25 cellular contexts compared by ENCODE assay signal in genomic region chr11:57436031-57436430, GRCh38. TPM values are rescaled to one million over a fixed set of nuclear protein-coding genes. Genes with fewer than 3 reads are reported as not detected.
DNase-seq lines count a peak whose midpoint lies in the region; ATAC-seq, FAIRE-seq and TF ChIP-seq lines count a peak whose summit lies in the region.
"Had no signal": no experiment of that assay in that cellular context is flagged by ENCODE, and none has a peak within 500 bp of the region (broad histone marks: within the 10 kb centered on the region; RNA-seq: fewer than 3 reads in every experiment).

No MANE protein-coding gene starts in this region.

- POLR2A ChIA-PET in HepG2 (lab: Yijun Ruan, JAX): no interaction called here

- no TSS peak for BruUV-seq in HepG2 (replicated peaks; lab: Mats Ljungman, UMichigan)

- intact Hi-C loops in HepG2 (cut with micrococcal nuclease; ENCODE audit: unreplicated experiment): no loop called here
- intact Hi-C loops in esophagus squamous epithelium (cut with DNase I): no loop called here
- intact Hi-C loops in esophagus muscularis mucosa (cut with DNase I): no loop called here

- H3K9me3 ChIP-seq in liver (ENCODE audit: control insufficient read depth in 4 of 4, low read length in 3 of 4) (no peaks in the 10 kb centered on the region), HepG2 (ENCODE audit: low read length) (no peaks in the 10 kb centered on the region), esophagus squamous epithelium (no peaks in the 10 kb centered on the region), esophagus muscularis mucosa (no peaks in the 10 kb centered on the region)

- H3K36me3 ChIP-seq in liver (ENCODE audit: control insufficient read depth in 4 of 4, insufficient read depth in 3 of 4, low read depth in 1 of 4, low read length in 3 of 4): no peaks in the 10 kb centered on the region
- no peaks in the 10 kb centered on the region for H3K36me3 ChIP-seq in HepG2 (replicated peaks in 1 of 2; ENCODE audit: control insufficient read depth in 1 of 2, insufficient read depth in 2 of 2, low read length in 2 of 2)
- no peaks in the 10 kb centered on the region for H3K36me3 ChIP-seq in esophagus squamous epithelium
- H3K36me3 ChIP-seq in esophagus muscularis mucosa: no peaks in the 10 kb centered on the region

- H3K79me2 ChIP-seq in HepG2 (ENCODE audit: insufficient read depth, low read length): no peaks in the 10 kb centered on the region

- no peak overlapping the region for H2AFZ ChIP-seq in HepG2 (ENCODE audit: low read length)
- H2AFZ ChIP-seq: GM23248 had no signal

- FAIRE-seq in HepG2 (lab: Jason Lieb, UNC): no peak
- FAIRE-seq: GM12891, GM18507, H1 had no signal

- 94% methylated on average over 7 of the region's 7 CpGs for WGBS in liver
- 89% methylated on average over 7 of the region's 7 CpGs for WGBS in HepG2 (ENCODE audit: low lambda C conversion rate)
- WGBS in esophagus squamous epithelium, 2 donors: 58 to 66% methylated on average over 7 of the region's 7 CpGs
- 96% methylated on average over 7 of the region's 7 CpGs for WGBS in esophagus muscularis mucosa

- H3K4me3 ChIP-seq in liver (ENCODE audit: low read depth in 1 of 3, low read length in 3 of 3) (no peak overlapping the region), HepG2 (replicated peaks in 1 of 3; ENCODE audit: insufficient read depth in 1 of 3, low read depth in 2 of 3, low read length in 3 of 3) (no peak overlapping the region), esophagus squamous epithelium (no peak overlapping the region), esophagus muscularis mucosa (no peak overlapping the region)
- H3K4me3 ChIP-seq: GM23248 had no signal

- H3K9ac ChIP-seq in liver (ENCODE audit: low read depth in 1 of 2, low read length in 2 of 2) (no peak overlapping the region), HepG2 (ENCODE audit: insufficient read depth, low read depth, low read length) (no peak overlapping the region)
- H3K9ac ChIP-seq: GM23248 had no signal

- H3K4me2 ChIP-seq in HepG2 (ENCODE audit: low read depth, low read length): no peak overlapping the region

- no peak for TF ChIP-seq CTCF in liver (IDR thresholded peaks at IDR 0.05; ENCODE audit: low read depth, low read length, missing input control)
- no peak for TF ChIP-seq CTCF in HepG2 (CRISPR knock-in tag; IDR thresholded peaks at IDR 0.05)
- no peak for TF ChIP-seq CTCF in esophagus squamous epithelium (IDR thresholded peaks at IDR 0.05)
- TF ChIP-seq CTCF in esophagus muscularis mucosa (IDR thresholded peaks at IDR 0.05): no peak

- CTCF ChIA-PET in HepG2 (lab: Yijun Ruan, JAX; ENCODE audit: low intra/inter-chr PET ratio, low total read pairs): no interaction called here

- H3K4me1 ChIP-seq in liver (ENCODE audit: control insufficient read depth in 4 of 4, insufficient read depth in 4 of 4, low read length in 3 of 4) (peaks cover 14 to 56% (median 30%) of the 10 kb centered on the region in 4 donors), HepG2 (ENCODE audit: insufficient read depth, low read length) (peaks cover 76% of the 10 kb centered on the region), esophagus squamous epithelium (peaks cover 13 to 54% (median 37%) of the 10 kb centered on the region in 3 donors), esophagus muscularis mucosa (peaks cover 3 to 39% (median 32%) of the 10 kb centered on the region in 4 donors)

- no peak for TF ChIP-seq POLR2A in HepG2 (IDR thresholded peaks at IDR 0.05; ENCODE audit: insufficient read depth in 1 of 2, low read depth in 2 of 2, low read length in 2 of 2)
- TF ChIP-seq POLR2A in esophagus squamous epithelium (IDR thresholded peaks at IDR 0.05): no peak
- TF ChIP-seq POLR2A in esophagus muscularis mucosa (IDR thresholded peaks at IDR 0.05; ENCODE audit: low read depth): no peak

- H3K27ac ChIP-seq in liver (ENCODE audit: low read depth in 1 of 2, low read length in 2 of 2): peak overlapping the region; percentile 61
- no peak overlapping the region for H3K27ac ChIP-seq in HepG2 (ENCODE audit: extremely low read length, insufficient read depth, low read length)
- H3K27ac ChIP-seq in esophagus squamous epithelium: peak overlapping the region in 3 of 4 donors; percentile 67 to 82 (median 81)
- no peak overlapping the region for H3K27ac ChIP-seq in esophagus muscularis mucosa (replicated peaks in 1 of 4)
- H3K27ac ChIP-seq: GM23248 had no signal

- in situ Hi-C loops in HepG2 (cut with HindIII; ENCODE audit: extremely low pct_ligation_motif_present, low pct_unique_long_range_greater_than_20kb): no loop called here

- no peak for TF ChIP-seq RAD21 in liver (IDR thresholded peaks at IDR 0.05)
- no peak for TF ChIP-seq RAD21 in HepG2 (CRISPR knock-in tag; IDR thresholded peaks at IDR 0.05)

- H3K27me3 ChIP-seq in liver (ENCODE audit: control insufficient read depth in 4 of 4, insufficient read depth in 4 of 4, low read length in 3 of 4): no peaks in the 10 kb centered on the region
- no peaks in the 10 kb centered on the region for H3K27me3 ChIP-seq in HepG2 (ENCODE audit: control insufficient read depth in 1 of 2, insufficient read depth in 2 of 2, low read length in 2 of 2)
- no peaks in the 10 kb centered on the region for H3K27me3 ChIP-seq in esophagus squamous epithelium
- no peaks in the 10 kb centered on the region for H3K27me3 ChIP-seq in esophagus muscularis mucosa

- no peak for DNase-seq in HepG2 (ENCODE audit: low spot score)
- DNase-seq in esophagus squamous epithelium (lab: John Stamatoyannopoulos, UW): no peak
- peak; percentile 37 for DNase-seq in mesenteric fat pad (ENCODE audit: low spot score)
- DNase-seq in amygdala (lab: John Stamatoyannopoulos, UW): no peak
- DNase-seq in esophagus muscularis mucosa (ENCODE audit: extremely low spot score): no peak
- DNase-seq: 8988T; C1 segment of cervical spinal cord; Calu3; CD4-positive, alpha-beta memory T cell; COR-L47; DMS53; DMS79 treated with DMSO at 0.1 percent for 48 hours; GF-D8; GM23248; H7; HCEC 1CT had no signal

- no peaks in the 10 kb centered on the region for H4K20me1 ChIP-seq in HepG2 (ENCODE audit: insufficient read depth, low read length)

- ATAC-seq in HepG2 (no peak), GM19328 (IDR thresholded peaks at IDR 0.05; ENCODE audit: unreplicated experiment) (no peak)

- TF ChIP-seq EP300 in HepG2 (IDR thresholded peaks at IDR 0.05; ENCODE audit: low read depth in 2 of 2, low read length in 2 of 2): no peak
- TF ChIP-seq EP300 in HepG2 (CRISPR knock-in tag; IDR thresholded peaks at IDR 0.05; ENCODE audit: borderline replicate concordance): no peak
- TF ChIP-seq EP300 in esophagus muscularis mucosa (IDR thresholded peaks at IDR 0.05): no peak

RNA-seq across cellular contexts. Expression of gene SLC43A3, which starts 9.1 kb away (rescaled TPM):
- total RNA-seq in liver: 100 to 1,000 TPM in 1 of 2 donors, 10 to 100 TPM in 1; 47.2 to 106 TPM
- 100 to 1,000 TPM in 1 of 2 donors, 10 to 100 TPM in 1; 80.2 to 152 TPM for polyA plus RNA-seq in liver
- total RNA-seq in HepG2 (2016; rRNA removed; fragmentation: Illumina TruSeq; extraction: Trizol): not detected in 2 replicates
- not detected in 2 replicates for total RNA-seq in HepG2 (2016; cell fraction: cytosol; rRNA removed; fragmentation: Illumina TruSeq; extraction: Trizol; ENCODE audit: low read depth)
- total RNA-seq in HepG2 (2016; cell fraction: insoluble cytoplasmic fraction; rRNA removed; fragmentation: Illumina TruSeq; extraction: Trizol): not detected in 2 replicates
- total RNA-seq in HepG2 (2016; cell fraction: membrane; rRNA removed; fragmentation: Illumina TruSeq; extraction: Trizol): not detected in 2 replicates
- 0.31 TPM in 1 of 2 replicates, not detected in the other for total RNA-seq in HepG2 (2016; cell fraction: nucleus; rRNA removed; fragmentation: Illumina TruSeq; extraction: Trizol)
- 2.6 and 4.2 TPM in 2 replicates for polyA plus RNA-seq in HepG2 (2011; rRNA removed)
- 1.4 and 3.7 TPM in 2 replicates for polyA plus RNA-seq in HepG2 (2011; cell fraction: cytosol; rRNA removed)
- 3.4 and 4.2 TPM in 2 replicates for polyA plus RNA-seq in HepG2 (2011; cell fraction: nucleus; rRNA removed)
- 1.4 and 2.2 TPM in 2 replicates for polyA plus RNA-seq in HepG2 (2012)
- polyA plus RNA-seq in HepG2 (2016; cell fraction: cytosol; fragmentation: Illumina TruSeq; extraction: Trizol; ENCODE audit: low read depth): not detected in 2 replicates
- not detected in 2 replicates for polyA plus RNA-seq in HepG2 (2016; cell fraction: insoluble cytoplasmic fraction; fragmentation: Illumina TruSeq; extraction: Trizol; ENCODE audit: low read depth)
- not detected in 2 replicates for polyA plus RNA-seq in HepG2 (2016; cell fraction: membrane; fragmentation: Illumina TruSeq; extraction: Trizol; ENCODE audit: low read depth)
- polyA plus RNA-seq in HepG2 (2016; cell fraction: nucleus; fragmentation: Illumina TruSeq; extraction: Trizol; ENCODE audit: insufficient read depth, low read depth): not detected in 2 replicates
- polyA minus RNA-seq in HepG2 (2011; rRNA and poly(A)+ RNA removed; ENCODE audit: low replicate concordance): 1.7 and 3.0 TPM in 2 replicates
- polyA minus RNA-seq in HepG2 (2011; cell fraction: cytosol; rRNA and poly(A)+ RNA removed): 2.6 TPM in 1 of 2 replicates, not detected in the other
- 1.4 and 2.9 TPM in 2 replicates for polyA minus RNA-seq in HepG2 (2011; cell fraction: nucleus; rRNA and poly(A)+ RNA removed)
- total RNA-seq in esophagus squamous epithelium: 10 to 100 TPM; 54.1 to 90.9 (median 75.6) TPM
- total RNA-seq in mesenteric fat pad: 95.1 TPM
- 10 to 100 TPM; 26.6 to 90.4 (median 77.0) TPM for total RNA-seq in esophagus muscularis mucosa
- total RNA-seq: G401 had no signal

RNA-seq across cellular contexts. Expression of gene RTN4RL2, which starts 24.3 kb away (rescaled TPM):
- total RNA-seq in liver: under 1 TPM; 0.75 to 0.89 TPM
- 10 to 100 TPM in 1 of 2 donors, 1 to 10 TPM in 1; 5.5 to 18.1 TPM for polyA plus RNA-seq in liver
- total RNA-seq in HepG2 (2016; rRNA removed; fragmentation: Illumina TruSeq; extraction: Trizol): 0.45 and 1.3 TPM in 2 replicates
- total RNA-seq in HepG2 (2016; cell fraction: cytosol; rRNA removed; fragmentation: Illumina TruSeq; extraction: Trizol; ENCODE audit: low read depth): 0.71 and 0.79 TPM in 2 replicates
- total RNA-seq in HepG2 (2016; cell fraction: insoluble cytoplasmic fraction; rRNA removed; fragmentation: Illumina TruSeq; extraction: Trizol): 0.42 and 0.91 TPM in 2 replicates
- total RNA-seq in HepG2 (2016; cell fraction: membrane; rRNA removed; fragmentation: Illumina TruSeq; extraction: Trizol): 1.1 and 1.2 TPM in 2 replicates
- 1.8 and 2.1 TPM in 2 replicates for total RNA-seq in HepG2 (2016; cell fraction: nucleus; rRNA removed; fragmentation: Illumina TruSeq; extraction: Trizol)
- 4.3 and 8.4 TPM in 2 replicates for polyA plus RNA-seq in HepG2 (2011; rRNA removed)
- polyA plus RNA-seq in HepG2 (2011; cell fraction: cytosol; rRNA removed): 3.6 and 3.9 TPM in 2 replicates
- polyA plus RNA-seq in HepG2 (2011; cell fraction: nucleus; rRNA removed): 10.4 and 14.9 TPM in 2 replicates
- 14.7 and 15.9 TPM in 2 replicates for polyA plus RNA-seq in HepG2 (2012)
- polyA plus RNA-seq in HepG2 (2016; cell fraction: cytosol; fragmentation: Illumina TruSeq; extraction: Trizol; ENCODE audit: low read depth): 1.8 and 2.1 TPM in 2 replicates
- polyA plus RNA-seq in HepG2 (2016; cell fraction: insoluble cytoplasmic fraction; fragmentation: Illumina TruSeq; extraction: Trizol; ENCODE audit: low read depth): 1.9 and 2.5 TPM in 2 replicates
- polyA plus RNA-seq in HepG2 (2016; cell fraction: membrane; fragmentation: Illumina TruSeq; extraction: Trizol; ENCODE audit: low read depth): 2.8 and 3.5 TPM in 2 replicates
- polyA plus RNA-seq in HepG2 (2016; cell fraction: nucleus; fragmentation: Illumina TruSeq; extraction: Trizol; ENCODE audit: insufficient read depth, low read depth): 5.0 and 7.0 TPM in 2 replicates
- polyA minus RNA-seq in HepG2 (2011; rRNA and poly(A)+ RNA removed; ENCODE audit: low replicate concordance): 0.72 and 4.8 TPM in 2 replicates
- polyA minus RNA-seq in HepG2 (2011; cell fraction: cytosol; rRNA and poly(A)+ RNA removed): 4.1 and 11.0 TPM in 2 replicates
- polyA minus RNA-seq in HepG2 (2011; cell fraction: nucleus; rRNA and poly(A)+ RNA removed): 2.3 and 3.7 TPM in 2 replicates
- 1 to 10 TPM in 2 of 4 donors, under 1 TPM in 2; 0.66 to 1.1 (median 0.90) TPM for total RNA-seq in esophagus squamous epithelium
- total RNA-seq in mesenteric fat pad: 2.8 TPM
- total RNA-seq in esophagus muscularis mucosa: 1 to 10 TPM in 1 of 4 donors, under 1 TPM in 2, not detected in 1; 0.33 to 1.1 (median 0.91) TPM
- total RNA-seq: G401 had no signal

RNA-seq across cellular contexts. Expression of gene PRG2, which starts 45.6 kb away (rescaled TPM):
- total RNA-seq in liver (10 to 100 TPM in 1 of 2 donors, not detected in 1; 24.2 TPM), HepG2 (2016; rRNA removed; fragmentation: Illumina TruSeq; extraction: Trizol) (not detected in 2 replicates), esophagus squamous epithelium (not detected), mesenteric fat pad (0.45 TPM), esophagus muscularis mucosa (under 1 TPM in 1 of 4 donors, not detected in 3; 0.33 TPM)
- polyA plus RNA-seq in liver (1 to 10 TPM in 1 of 2 donors, under 1 TPM in 1; 0.74 to 1.2 TPM), HepG2 (2011; rRNA removed) (not detected in 2 replicates)
- total RNA-seq in HepG2 (2016; cell fraction: cytosol; rRNA removed; fragmentation: Illumina TruSeq; extraction: Trizol; ENCODE audit: low read depth): not detected in 2 replicates
- total RNA-seq in HepG2 (2016; cell fraction: insoluble cytoplasmic fraction; rRNA removed; fragmentation: Illumina TruSeq; extraction: Trizol): not detected in 2 replicates
- not detected in 2 replicates for total RNA-seq in HepG2 (2016; cell fraction: membrane; rRNA removed; fragmentation: Illumina TruSeq; extraction: Trizol)
- total RNA-seq in HepG2 (2016; cell fraction: nucleus; rRNA removed; fragmentation: Illumina TruSeq; extraction: Trizol): not detected in 2 replicates
- polyA plus RNA-seq in HepG2 (2011; cell fraction: cytosol; rRNA removed): 0.05 TPM in 1 of 2 replicates, not detected in the other
- polyA plus RNA-seq in HepG2 (2011; cell fraction: nucleus; rRNA removed): not detected in 2 replicates
- not detected in 2 replicates for polyA plus RNA-seq in HepG2 (2012)
- not detected in 2 replicates for polyA plus RNA-seq in HepG2 (2016; cell fraction: cytosol; fragmentation: Illumina TruSeq; extraction: Trizol; ENCODE audit: low read depth)
- polyA plus RNA-seq in HepG2 (2016; cell fraction: insoluble cytoplasmic fraction; fragmentation: Illumina TruSeq; extraction: Trizol; ENCODE audit: low read depth): not detected in 2 replicates
- polyA plus RNA-seq in HepG2 (2016; cell fraction: membrane; fragmentation: Illumina TruSeq; extraction: Trizol; ENCODE audit: low read depth): not detected in 2 replicates
- not detected in 2 replicates for polyA plus RNA-seq in HepG2 (2016; cell fraction: nucleus; fragmentation: Illumina TruSeq; extraction: Trizol; ENCODE audit: insufficient read depth, low read depth)
- not detected in 2 replicates for polyA minus RNA-seq in HepG2 (2011; rRNA and poly(A)+ RNA removed; ENCODE audit: low replicate concordance)
- not detected in 2 replicates for polyA minus RNA-seq in HepG2 (2011; cell fraction: cytosol; rRNA and poly(A)+ RNA removed)
- polyA minus RNA-seq in HepG2 (2011; cell fraction: nucleus; rRNA and poly(A)+ RNA removed): not detected in 2 replicates
- total RNA-seq: A673, Calu3, Daoy, G401, H1, H7 had no signal
- polyA plus RNA-seq: BJ; CD4-positive, alpha-beta memory T cell had no signal

RNA-seq across cellular contexts. Expression of gene PRG3, which starts 55.1 kb away (rescaled TPM):
- 1 to 10 TPM in 1 of 2 donors, not detected in 1; 4.9 TPM for total RNA-seq in liver
- polyA plus RNA-seq in liver: under 1 TPM in 1 of 2 donors, not detected in 1; 0.22 TPM
- not detected in 2 replicates for total RNA-seq in HepG2 (2016; rRNA removed; fragmentation: Illumina TruSeq; extraction: Trizol)
- not detected in 2 replicates for total RNA-seq in HepG2 (2016; cell fraction: cytosol; rRNA removed; fragmentation: Illumina TruSeq; extraction: Trizol; ENCODE audit: low read depth)
- total RNA-seq in HepG2 (2016; cell fraction: insoluble cytoplasmic fraction; rRNA removed; fragmentation: Illumina TruSeq; extraction: Trizol): not detected in 2 replicates
- total RNA-seq in HepG2 (2016; cell fraction: membrane; rRNA removed; fragmentation: Illumina TruSeq; extraction: Trizol): not detected in 2 replicates
- total RNA-seq in HepG2 (2016; cell fraction: nucleus; rRNA removed; fragmentation: Illumina TruSeq; extraction: Trizol): not detected in 2 replicates
- not detected in 2 replicates for polyA plus RNA-seq in HepG2 (2011; rRNA removed)
- polyA plus RNA-seq in HepG2 (2011; cell fraction: cytosol; rRNA removed): not detected in 2 replicates
- not detected in 2 replicates for polyA plus RNA-seq in HepG2 (2011; cell fraction: nucleus; rRNA removed)
- not detected in 2 replicates for polyA plus RNA-seq in HepG2 (2012)
- not detected in 2 replicates for polyA plus RNA-seq in HepG2 (2016; cell fraction: cytosol; fragmentation: Illumina TruSeq; extraction: Trizol; ENCODE audit: low read depth)
- polyA plus RNA-seq in HepG2 (2016; cell fraction: insoluble cytoplasmic fraction; fragmentation: Illumina TruSeq; extraction: Trizol; ENCODE audit: low read depth): not detected in 2 replicates
- polyA plus RNA-seq in HepG2 (2016; cell fraction: membrane; fragmentation: Illumina TruSeq; extraction: Trizol; ENCODE audit: low read depth): not detected in 2 replicates
- polyA plus RNA-seq in HepG2 (2016; cell fraction: nucleus; fragmentation: Illumina TruSeq; extraction: Trizol; ENCODE audit: insufficient read depth, low read depth): not detected in 2 replicates
- not detected in 2 replicates for polyA minus RNA-seq in HepG2 (2011; rRNA and poly(A)+ RNA removed; ENCODE audit: low replicate concordance)
- polyA minus RNA-seq in HepG2 (2011; cell fraction: cytosol; rRNA and poly(A)+ RNA removed): not detected in 2 replicates
- not detected in 2 replicates for polyA minus RNA-seq in HepG2 (2011; cell fraction: nucleus; rRNA and poly(A)+ RNA removed)
- not detected for total RNA-seq in esophagus squamous epithelium
- not detected for total RNA-seq in mesenteric fat pad
- not detected for total RNA-seq in esophagus muscularis mucosa
- total RNA-seq: A673; Calu3; CD4-positive, alpha-beta memory T cell; Daoy; G401; GM23248; H1; H7 had no signal
- polyA plus RNA-seq: BJ; CD4-positive, alpha-beta memory T cell; GM23248; H1 had no signal

Comparison
In these comparisons a context has a peak if more than half of its experiments do, and no peak if none do; other contexts are left out.
1. H3K27ac ChIP-seq: peak in liver (2 of 2) and esophagus squamous epithelium (3 of 4); none in HepG2 (single experiment) and esophagus muscularis mucosa (0 of 4).
2. RNA of gene SLC43A3, which starts 9.1 kb away (total RNA-seq): 47.2 to 106 TPM in liver, 95.1 TPM in mesenteric fat pad (single experiment), 54.1 to 90.9 TPM in esophagus squamous epithelium and 26.6 to 90.4 TPM in esophagus muscularis mucosa; 0.31 TPM in HepG2; every median in the first group is over 10 times any median in the second.